In the genomic region with DNA sequence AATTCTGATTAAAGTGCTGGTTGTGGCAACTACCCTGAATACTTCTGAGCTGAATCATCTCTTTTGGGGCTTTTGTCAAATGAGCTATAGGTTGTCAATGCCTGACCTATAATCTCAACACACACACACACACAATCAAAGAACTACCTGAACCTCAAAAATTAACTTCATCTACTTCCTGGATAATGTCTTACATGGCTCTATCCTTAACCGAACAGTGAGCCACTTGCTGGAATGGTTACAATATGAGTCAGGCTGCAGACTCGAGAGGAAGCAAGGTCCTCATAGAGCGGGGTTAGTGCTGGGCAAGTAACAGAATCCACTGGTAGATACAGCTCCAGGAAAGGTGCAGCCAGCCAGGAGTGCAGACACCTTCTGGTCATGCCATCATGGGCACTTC, we compare ENCODE assay signal across 9 cellular contexts.
DNase-seq lines count a peak whose midpoint lies in the region; ATAC-seq and TF ChIP-seq lines count a peak whose summit lies in the region.
"Had no signal": no experiment of that assay in that cellular context is flagged by ENCODE, and none has a peak within 500 bp of the region (broad histone marks: within the 10 kb centered on the region; RNA-seq: fewer than 3 reads in every experiment).

No MANE protein-coding gene starts in this region.

- WGBS in gastroesophageal sphincter (ENCODE audit: low coverage in 1 of 2), 2 donors = 14 to 21% methylated on average over 2 to 3 of the region's 3 CpGs

- in situ Hi-C loops in gastrocnemius medialis (cut with MboI; ENCODE audit: low sequenced_read_pairs in 4 of 4) = loop anchor here in 1 of 4 donors (10.0 kb wide), 1 partner anchor 52 kb away; no protein-coding TSS in a partner anchor

- H3K27ac ChIP-seq in gastroesophageal sphincter (peak overlapping the region; percentile 34 to 73 (median 56)), gastrocnemius medialis (peak overlapping the region; percentile 25 to 64 (median 44))

- DNase-seq in GM04504 (ENCODE audit: low read depth) (peak; percentile 61), SW 1271 (lab: John Stamatoyannopoulos, UW) (peak; percentile 34 to 77), gastrocnemius medialis (peak; percentile 53 to 84), Kasumi-1 (lab: John Stamatoyannopoulos, UW) (no peak), SIG-M5 (lab: John Stamatoyannopoulos, UW) (no peak)
- DNase-seq: activated naive CD4-positive, alpha-beta T cell treated with anti-CD3 and anti-CD28 coated beads, Interleukin-2, amount 50 U/mL, for 16 hours had no signal

- ATAC-seq in gastroesophageal sphincter = peak; percentile 79
- ATAC-seq in gastrocnemius medialis = peak; percentile 93 to 98
- no peak for ATAC-seq in GM18861 (IDR thresholded peaks at IDR 0.05; ENCODE audit: unreplicated experiment)
- no peak for ATAC-seq in GM21717 (IDR thresholded peaks at IDR 0.05; ENCODE audit: unreplicated experiment)

- H3K36me3 ChIP-seq in gastroesophageal sphincter (no peaks in the 10 kb centered on the region), gastrocnemius medialis (no peaks in the 10 kb centered on the region)

- H3K9me3 ChIP-seq in gastroesophageal sphincter (no peaks in the 10 kb centered on the region), gastrocnemius medialis (no peaks in the 10 kb centered on the region)

- no peak overlapping the region for H3K4me3 ChIP-seq in gastroesophageal sphincter
- no peak overlapping the region for H3K4me3 ChIP-seq in gastrocnemius medialis

- H3K4me1 ChIP-seq in gastroesophageal sphincter (peaks cover 24 to 56% (median 25%) of the 10 kb centered on the region in 3 donors), gastrocnemius medialis (peaks cover 54 to 62% of the 10 kb centered on the region in 2 donors)

- TF ChIP-seq EP300 in gastroesophageal sphincter (IDR thresholded peaks at IDR 0.05) = no peak

- intact Hi-C loops in gastrocnemius medialis (cut with DNase I; ENCODE audit: low total_unique reads) = loop anchor here (5.0 kb wide), 1 partner anchor 44 kb away; no protein-coding TSS in a partner anchor

- no peaks in the 10 kb centered on the region for H3K27me3 ChIP-seq in gastroesophageal sphincter
- H3K27me3 ChIP-seq in gastrocnemius medialis = no peaks in the 10 kb centered on the region

- TF ChIP-seq POLR2A in gastroesophageal sphincter (IDR thresholded peaks at IDR 0.05) = no peak
- no peak for TF ChIP-seq POLR2A in gastrocnemius medialis (IDR thresholded peaks at IDR 0.05)

- TF ChIP-seq CTCF in gastroesophageal sphincter (IDR thresholded peaks at IDR 0.05) (no peak), gastrocnemius medialis (IDR thresholded peaks at IDR 0.05 in 4 of 5, conservative IDR thresholded peaks at IDR 0.05 in 1 of 5) (no peak)

Comparison
In these comparisons a context has a peak if more than half of its experiments do, and no peak if none do; other contexts are left out.
1. DNase-seq: peak in GM04504 (single experiment), SW 1271 (2 of 2) and gastrocnemius medialis (2 of 2); none in Kasumi-1 (0 of 2) and SIG-M5 (single experiment).
2. ATAC-seq: peak in gastroesophageal sphincter (single experiment) and gastrocnemius medialis (2 of 2); none in GM18861 (single experiment) and GM21717 (single experiment).